In the genomic region with DNA sequence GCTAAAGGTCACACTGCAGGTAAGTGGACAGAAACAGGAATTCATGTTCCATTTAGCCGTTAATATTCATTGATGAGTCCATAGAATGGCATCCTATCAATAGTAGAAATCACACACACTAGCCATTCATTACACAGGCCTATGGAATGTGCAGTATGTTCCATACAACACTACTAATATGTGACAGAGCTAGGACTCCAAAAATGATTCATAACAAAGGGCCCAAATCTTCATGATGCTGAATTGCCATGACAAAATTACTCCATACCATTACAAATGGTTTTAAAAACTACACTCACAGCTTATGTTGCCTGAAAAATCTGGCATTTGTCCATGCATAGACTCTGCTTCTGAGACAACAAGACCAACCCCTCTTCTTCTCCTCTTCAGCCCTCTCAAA, we compare ENCODE assay signal across 22 cellular contexts.
DNase-seq lines count a peak whose midpoint lies in the region; ATAC-seq and TF ChIP-seq lines count a peak whose summit lies in the region.
"Had no signal": no experiment of that assay in that cellular context is flagged by ENCODE, and none has a peak within 500 bp of the region (broad histone marks: within the 10 kb centered on the region; RNA-seq: fewer than 3 reads in every experiment).

No MANE protein-coding gene starts in this region.

- H3K36me3 ChIP-seq in BJ (ENCODE audit: control insufficient read depth, insufficient read depth, low read length) (no peaks in the 10 kb centered on the region), suprapubic skin (no peaks in the 10 kb centered on the region)
- H3K36me3 ChIP-seq in CD4-positive, alpha-beta memory T cell (ENCODE audit: insufficient read depth, low read length), result no peaks in the 10 kb centered on the region
- H3K36me3 ChIP-seq: right atrium auricular region had no signal

- H3K4me3 ChIP-seq in BJ (ENCODE audit: low read depth, low read length) (no peak overlapping the region), suprapubic skin (no peak overlapping the region)
- H3K4me3 ChIP-seq in CD4-positive, alpha-beta memory T cell (ENCODE audit: low read length in 2 of 2), result no peak overlapping the region
- H3K4me3 ChIP-seq: PC-9, right atrium auricular region had no signal

- H3K36me3 Mint-ChIP-seq in CD4-positive, alpha-beta memory T cell, result no peaks in the 10 kb centered on the region
- H3K36me3 Mint-ChIP-seq: type B pancreatic cell had no signal

- H3K27me3 Mint-ChIP-seq in CD4-positive, alpha-beta memory T cell, result peaks cover 0 to 1% of the 10 kb centered on the region in 2 donors
- H3K27me3 Mint-ChIP-seq: activated naive CD8-positive, alpha-beta T cell treated with anti-CD3 and anti-CD28 coated beads, Interleukin-2, amount 50 U/mL, for 24 hours; effector memory CD8-positive, alpha-beta T cell; type B pancreatic cell had no signal

- H3K9me3 Mint-ChIP-seq in CD4-positive, alpha-beta memory T cell, result peaks cover 0 to 9% (median 4%) of the 10 kb centered on the region in 8 donors
- H3K9me3 Mint-ChIP-seq: activated naive CD8-positive, alpha-beta T cell treated with anti-CD3 and anti-CD28 coated beads, Interleukin-2, amount 50 U/mL, for 24 hours; type B pancreatic cell had no signal

- WGBS in suprapubic skin, result 81% methylated on average over 1 of the region's 1 CpG

- H3K4me1 ChIP-seq in suprapubic skin, result no peaks in the 10 kb centered on the region
- no peaks in the 10 kb centered on the region for H3K4me1 ChIP-seq in CD4-positive, alpha-beta memory T cell (ENCODE audit: insufficient read depth, low read length)
- H3K4me1 ChIP-seq: right atrium auricular region had no signal

- H3K27me3 ChIP-seq in BJ (ENCODE audit: control insufficient read depth, insufficient read depth, low read length) (no peaks in the 10 kb centered on the region), suprapubic skin (no peaks in the 10 kb centered on the region)
- no peaks in the 10 kb centered on the region for H3K27me3 ChIP-seq in CD4-positive, alpha-beta memory T cell (ENCODE audit: insufficient read depth, low read length)
- H3K27me3 ChIP-seq: right atrium auricular region had no signal

- no peak overlapping the region for H3K4me3 Mint-ChIP-seq in CD4-positive, alpha-beta memory T cell
- H3K4me3 Mint-ChIP-seq: activated naive CD8-positive, alpha-beta T cell treated with anti-CD3 and anti-CD28 coated beads, Interleukin-2, amount 50 U/mL, for 24 hours; activated T-helper 1 cell treated with anti-CD3 and anti-CD28 coated beads, Interleukin-12 subunit alpha, Interleukin-12 subunit beta, Interleukin-2, Interleukin-4 antibody, amounts not matched to agents 30 ng/mL and 10 ng/mL and 1 ng/mL, durations not matched to agents 14 hours and 24 hours and 36 hours; effector memory CD8-positive, alpha-beta T cell; type B pancreatic cell had no signal

- no peak for TF ChIP-seq POLR2A in suprapubic skin (IDR thresholded peaks at IDR 0.05)

- CTCF ChIA-PET in BJ (lab: Yijun Ruan, JAX), result no interaction called here
- CTCF ChIA-PET in CD4-positive, alpha-beta memory T cell (lab: Charles Lee; ENCODE audit: partially characterized antibody), result no interaction called here

- POLR2A ChIA-PET in BJ (lab: Charles Lee), result no interaction called here
- POLR2A ChIA-PET in CD4-positive, alpha-beta memory T cell (lab: Charles Lee; ENCODE audit: partially characterized antibody), result no interaction called here

- TF ChIP-seq EP300 in suprapubic skin (IDR thresholded peaks at IDR 0.05), result no peak

- ATAC-seq in GM19395 (IDR thresholded peaks at IDR 0.05; ENCODE audit: unreplicated experiment), result no peak
- ATAC-seq: activated naive CD8-positive, alpha-beta T cell treated with anti-CD3 and anti-CD28 coated beads, Interleukin-2, amount 50 U/mL, for 24 hours; effector memory CD8-positive, alpha-beta T cell had no signal

- H3K27ac ChIP-seq in suprapubic skin, result no peak overlapping the region
- no peak overlapping the region for H3K27ac ChIP-seq in CD4-positive, alpha-beta memory T cell (ENCODE audit: low read depth, low read length)
- H3K27ac ChIP-seq: PC-9, right atrium auricular region had no signal

- intact Hi-C loops in CD4-positive, alpha-beta memory T cell (cut with micrococcal nuclease), result no loop called here

- no peaks in the 10 kb centered on the region for H3K4me1 Mint-ChIP-seq in CD4-positive, alpha-beta memory T cell
- H3K4me1 Mint-ChIP-seq: activated naive CD8-positive, alpha-beta T cell treated with anti-CD3 and anti-CD28 coated beads, Interleukin-2, amount 50 U/mL, for 24 hours had no signal

- no peaks in the 10 kb centered on the region for H3K9me3 ChIP-seq in suprapubic skin
- no peaks in the 10 kb centered on the region for H3K9me3 ChIP-seq in CD4-positive, alpha-beta memory T cell (ENCODE audit: control insufficient read depth in 1 of 2, low read length in 2 of 2)

- peak; percentile 15 for DNase-seq in BJ (ENCODE audit: low read depth)
- peak; percentile 22 for DNase-seq in M059J (ENCODE audit: low read depth)
- DNase-seq in fibroblast of gingiva (ENCODE audit: low read depth), result peak; percentile 1
- peak; percentile 38 for DNase-seq in non-pigmented ciliary epithelial cell (ENCODE audit: low read depth)
- no peak for DNase-seq in suprapubic skin (ENCODE audit: low spot score in 2 of 2)
- no peak for DNase-seq in CD4-positive, alpha-beta memory T cell
- DNase-seq in DMS53 (lab: John Stamatoyannopoulos, UW), result no peak
- DNase-seq: activated CD4-positive, CD25-positive, alpha-beta regulatory T cell; activated CD8-positive, alpha-beta memory T cell treated with anti-CD3 and anti-CD28 coated beads for 24 hours; activated naive CD8-positive, alpha-beta T cell treated with anti-CD3 and anti-CD28 coated beads, Interleukin-2, amount 50 U/mL, for 24 hours; cerebellar nuclear complex; COR-L47; effector memory CD8-positive, alpha-beta T cell; Kasumi-1; NCI-H1417; nucleus accumbens; stimulated activated naive CD4-positive, alpha-beta T cell treated with Interleukin-2 at 50 U/mL for 16 hours had no signal

- no peak overlapping the region for H3K27ac Mint-ChIP-seq in CD4-positive, alpha-beta memory T cell
- H3K27ac Mint-ChIP-seq: activated naive CD8-positive, alpha-beta T cell treated with anti-CD3 and anti-CD28 coated beads, Interleukin-2, amount 50 U/mL, for 24 hours; activated T-helper 1 cell treated with anti-CD3 and anti-CD28 coated beads, Interleukin-12 subunit alpha, Interleukin-12 subunit beta, Interleukin-2, Interleukin-4 antibody, amounts not matched to agents 30 ng/mL and 10 ng/mL and 1 ng/mL, durations not matched to agents 14 hours and 24 hours and 36 hours; effector memory CD8-positive, alpha-beta T cell; type B pancreatic cell had no signal

- TF ChIP-seq CTCF in BJ (IDR thresholded peaks at IDR 0.05; ENCODE audit: insufficient read depth, low read depth, low read length) (no peak), suprapubic skin (IDR thresholded peaks at IDR 0.05) (no peak)

Comparison
In these comparisons a context has a peak if more than half of its experiments do, and no peak if none do; other contexts are left out.
1. DNase-seq: peak in BJ (single experiment), M059J (single experiment), fibroblast of gingiva (single experiment) and non-pigmented ciliary epithelial cell (single experiment); none in suprapubic skin (0 of 2), CD4-positive, alpha-beta memory T cell (0 of 5) and DMS53 (single experiment).